Comparison of ENCODE assay signal across 1 cellular context in the genomic region with DNA sequence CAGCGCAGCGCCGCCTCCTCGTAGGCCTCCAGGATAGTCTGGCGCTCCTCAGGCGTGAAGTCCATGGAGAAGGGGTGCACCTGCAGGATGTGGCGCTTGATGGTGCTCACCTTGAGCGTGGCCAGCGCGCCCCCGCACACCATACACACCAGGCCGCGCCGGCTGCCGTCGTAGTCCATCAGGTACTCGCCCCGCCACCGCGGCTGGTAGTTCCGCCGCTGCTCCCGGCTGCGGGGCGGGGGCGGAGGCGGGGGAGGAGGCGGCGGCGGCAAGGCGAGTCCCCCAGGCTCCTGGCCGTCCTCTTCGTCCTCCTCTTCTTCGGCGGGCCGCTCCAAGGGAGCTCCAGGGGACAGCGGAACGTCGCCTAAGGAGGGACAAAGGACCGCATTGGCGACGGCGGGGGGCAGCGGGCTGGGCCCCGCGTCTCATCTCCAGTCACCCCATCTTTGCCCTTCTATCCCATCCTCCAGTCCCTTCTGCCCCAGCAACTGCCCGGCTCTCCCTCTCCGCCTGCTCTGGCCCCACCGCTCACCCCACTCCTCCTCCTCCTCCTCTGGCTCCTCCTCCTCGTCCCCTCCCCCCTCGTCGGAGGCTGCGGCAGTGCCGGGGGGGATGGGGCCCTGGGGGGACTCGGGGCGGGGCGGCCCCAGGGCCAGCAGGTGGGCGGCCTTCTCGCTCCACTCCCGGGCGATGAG.
TF ChIP-seq lines count a peak whose summit lies in the region.

No MANE protein-coding gene starts in this region.

TF ChIP-seq in SK-N-SH, 30 proteins besides CTCF, POLR2A, EP300 and RAD21 (continued from another document):
- TF ChIP-seq MXI1 (IDR thresholded peaks at IDR 0.05; ENCODE audit: low read depth, low read length) = no peak
- TF ChIP-seq, protein P1, sequence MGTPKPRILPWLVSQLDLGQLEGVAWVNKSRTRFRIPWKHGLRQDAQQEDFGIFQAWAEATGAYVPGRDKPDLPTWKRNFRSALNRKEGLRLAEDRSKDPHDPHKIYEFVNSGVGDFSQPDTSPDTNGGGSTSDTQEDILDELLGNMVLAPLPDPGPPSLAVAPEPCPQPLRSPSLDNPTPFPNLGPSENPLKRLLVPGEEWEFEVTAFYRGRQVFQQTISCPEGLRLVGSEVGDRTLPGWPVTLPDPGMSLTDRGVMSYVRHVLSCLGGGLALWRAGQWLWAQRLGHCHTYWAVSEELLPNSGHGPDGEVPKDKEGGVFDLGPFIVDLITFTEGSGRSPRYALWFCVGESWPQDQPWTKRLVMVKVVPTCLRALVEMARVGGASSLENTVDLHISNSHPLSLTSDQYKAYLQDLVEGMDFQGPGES (IDR thresholded peaks at IDR 0.05; ENCODE audit: low read depth, low read length) = no peak
